In the genomic region with DNA sequence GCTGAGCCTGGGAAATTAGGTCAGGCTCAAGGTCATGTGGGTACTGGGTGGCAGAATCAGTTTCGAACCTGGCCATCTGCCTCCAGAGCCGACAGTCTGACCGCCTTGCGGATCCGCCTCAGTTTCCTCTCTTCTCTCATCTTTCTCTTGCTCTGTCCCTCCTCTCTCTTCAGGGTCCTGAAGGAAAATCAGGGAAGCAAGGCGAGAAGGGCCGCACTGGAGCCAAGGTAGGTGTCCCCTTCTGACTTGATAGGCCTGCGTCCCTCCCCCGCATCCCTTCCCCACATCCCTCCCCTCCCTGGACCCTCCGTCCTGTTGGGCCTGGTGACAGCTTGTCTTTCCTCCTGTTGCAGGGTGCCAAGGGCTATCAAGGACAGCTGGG, we compare ENCODE assay signal across 18 cellular contexts. TPM values are rescaled to one million over a fixed set of nuclear protein-coding genes. Genes with fewer than 3 reads are reported as not detected.
DNase-seq lines count a peak whose midpoint lies in the region; ATAC-seq and TF ChIP-seq lines count a peak whose summit lies in the region.
"Had no signal": no experiment of that assay in that cellular context is flagged by ENCODE, and none has a peak within 500 bp of the region (broad histone marks: within the 10 kb centered on the region; RNA-seq: fewer than 3 reads in every experiment).

No MANE protein-coding gene starts in this region.

- TF ChIP-seq CTCF in chondrocyte (IDR thresholded peaks at IDR 0.05), result no peak
- no peak for TF ChIP-seq CTCF in mucosa of descending colon (IDR thresholded peaks at IDR 0.05)
- TF ChIP-seq CTCF in vagina (IDR thresholded peaks at IDR 0.05), result no peak

- ATAC-seq in left cardiac atrium, result no peak
- no peak for ATAC-seq in Right ventricle myocardium inferior
- no peak for ATAC-seq in mucosa of descending colon
- ATAC-seq in stimulated activated memory B cell treated with anti-CD40 and anti-IgM and Interleukin-4, amounts not matched to agents 10 μg/mL and 1 μg/mL and 100 μg/mL, for 72 hours, result no peak
- ATAC-seq: T-cell had no signal

- H3K27ac Mint-ChIP-seq in chondrocyte (ENCODE audit: unreplicated experiment), result no peak overlapping the region
- H3K27ac Mint-ChIP-seq in stimulated activated memory B cell treated with anti-CD40 and anti-IgM and Interleukin-4, amounts not matched to agents 10 μg/mL and 1 μg/mL and 100 μg/mL, for 72 hours, result no peak overlapping the region
- H3K27ac Mint-ChIP-seq: activated CD4-positive, alpha-beta T cell treated with anti-CD3 and anti-CD28 coated beads, Interleukin-2, amount 10 ng/mL, durations not matched to agents 7 days and 5 days; activated T-helper 2 cell treated with anti-CD3 and anti-CD28 coated beads, Interferon-gamma antibody, Interleukin-2, Interleukin-4, amounts not matched to agents 10 μg/mL and 5 μg/mL and 100 μg/mL, durations not matched to agents 14 hours and 24 hours and 36 hours; T-cell had no signal

- H3K27me3 ChIP-seq in vagina, result no peaks in the 10 kb centered on the region

- H3K4me3 ChIP-seq in mucosa of descending colon, result no peak overlapping the region
- H3K4me3 ChIP-seq in vagina, result no peak overlapping the region

- no peak overlapping the region for H3K4me3 Mint-ChIP-seq in chondrocyte (ENCODE audit: unreplicated experiment)
- no peak overlapping the region for H3K4me3 Mint-ChIP-seq in stimulated activated memory B cell treated with anti-CD40 and anti-IgM and Interleukin-4, amounts not matched to agents 10 μg/mL and 1 μg/mL and 100 μg/mL, for 72 hours
- H3K4me3 Mint-ChIP-seq: activated CD4-positive, alpha-beta T cell treated with anti-CD3 and anti-CD28 coated beads, Interleukin-2, amount 10 ng/mL, durations not matched to agents 7 days and 5 days; neural crest cell; T-cell had no signal

- peak overlapping the region; percentile 68 for H3K27ac ChIP-seq in vagina
- H3K27ac ChIP-seq: C4-2B had no signal

- peaks cover 63% of the 10 kb centered on the region for H3K4me1 Mint-ChIP-seq in chondrocyte (ENCODE audit: low read depth)
- no peaks in the 10 kb centered on the region for H3K4me1 Mint-ChIP-seq in stimulated activated memory B cell treated with anti-CD40 and anti-IgM and Interleukin-4, amounts not matched to agents 10 μg/mL and 1 μg/mL and 100 μg/mL, for 72 hours
- H3K4me1 Mint-ChIP-seq: T-cell had no signal

- peaks cover 17% of the 10 kb centered on the region for H3K36me3 Mint-ChIP-seq in chondrocyte (ENCODE audit: low read depth)
- no peaks in the 10 kb centered on the region for H3K36me3 Mint-ChIP-seq in stimulated activated memory B cell treated with anti-CD40 and anti-IgM and Interleukin-4, amounts not matched to agents 10 μg/mL and 1 μg/mL and 100 μg/mL, for 72 hours
- H3K36me3 Mint-ChIP-seq: T-cell had no signal

- H3K27me3 Mint-ChIP-seq in chondrocyte (ENCODE audit: low read depth), result no peaks in the 10 kb centered on the region
- H3K27me3 Mint-ChIP-seq in stimulated activated memory B cell treated with anti-CD40 and anti-IgM and Interleukin-4, amounts not matched to agents 10 μg/mL and 1 μg/mL and 100 μg/mL, for 72 hours, result peaks cover 27% of the 10 kb centered on the region
- H3K27me3 Mint-ChIP-seq: activated CD4-positive, alpha-beta T cell treated with anti-CD3 and anti-CD28 coated beads, Interleukin-2, amount 10 ng/mL, durations not matched to agents 7 days and 5 days had no signal

- H3K36me3 ChIP-seq in mucosa of descending colon (ENCODE audit: low read depth) (no peaks in the 10 kb centered on the region), vagina (no peaks in the 10 kb centered on the region)

- H3K9me3 ChIP-seq in mucosa of descending colon (no peaks in the 10 kb centered on the region), vagina (no peaks in the 10 kb centered on the region)

- no peak for TF ChIP-seq POLR2A in vagina (IDR thresholded peaks at IDR 0.05)

- intact Hi-C loops in left cardiac atrium (cut with DNase I), result no loop called here
- intact Hi-C loops in Right ventricle myocardium inferior (cut with DNase I), result no loop called here
- intact Hi-C loops in mucosa of descending colon (cut with DNase I, micrococcal nuclease), result no loop called here
- intact Hi-C loops in vagina (cut with DNase I), result no loop called here

- no peaks in the 10 kb centered on the region for H3K9me3 Mint-ChIP-seq in chondrocyte (ENCODE audit: low read depth)
- H3K9me3 Mint-ChIP-seq in stimulated activated memory B cell treated with anti-CD40 and anti-IgM and Interleukin-4, amounts not matched to agents 10 μg/mL and 1 μg/mL and 100 μg/mL, for 72 hours, result peaks cover 7% of the 10 kb centered on the region
- H3K9me3 Mint-ChIP-seq: activated CD4-positive, alpha-beta T cell treated with anti-CD3 and anti-CD28 coated beads, Interleukin-2, amount 10 ng/mL, durations not matched to agents 7 days and 5 days; activated T-helper 2 cell treated with anti-CD3 and anti-CD28 coated beads, Interferon-gamma antibody, Interleukin-2, Interleukin-4, amounts not matched to agents 10 μg/mL and 5 μg/mL and 100 μg/mL, durations not matched to agents 14 hours and 24 hours and 36 hours; neural crest cell; T-cell had no signal

- DNase-seq in left cardiac atrium, result peak; percentile 17
- DNase-seq in Right ventricle myocardium inferior (ENCODE audit: missing footprints), result no peak
- DNase-seq in chondrocyte (ENCODE audit: low spot score), result peak; percentile 59
- peak in 2 of 3 donors; percentile 10 to 38 for DNase-seq in mucosa of descending colon
- DNase-seq in vagina (ENCODE audit: extremely low spot score in 2 of 2), result no peak
- no peak for DNase-seq in HuH-7.5 (ENCODE audit: low spot score)
- DNase-seq in DMS79 (lab: John Stamatoyannopoulos, UW), result no peak
- DNase-seq: activated CD4-positive, alpha-beta T cell treated with anti-CD3 and anti-CD28 coated beads, Interleukin-2, amount 10 ng/mL, durations not matched to agents 7 days and 5 days; midbrain had no signal

- H3K4me1 ChIP-seq in mucosa of descending colon (ENCODE audit: low read depth) (no peaks in the 10 kb centered on the region), vagina (peaks cover 37% of the 10 kb centered on the region)

RNA-seq across cellular contexts. Expression of a gene that starts 40.8 kb away (rescaled TPM):
- 1 to 10 TPM in 1 of 2 donors, under 1 TPM in 1; 0.71 to 4.8 TPM for total RNA-seq in left cardiac atrium
- 0.51 TPM for total RNA-seq in Right ventricle myocardium inferior
- total RNA-seq in chondrocyte, result not detected in 3 replicates
- total RNA-seq in mucosa of descending colon, result 1 to 10 TPM in 1 of 3 donors, not detected in 2; 2.8 TPM
- not detected for total RNA-seq in vagina
- total RNA-seq: activated CD4-positive, alpha-beta T cell treated with anti-CD3 and anti-CD28 coated beads, Interleukin-2, amount 10 ng/mL, durations not matched to agents 7 days and 5 days; activated T-helper 2 cell treated with anti-CD3 and anti-CD28 coated beads, Interferon-gamma antibody, Interleukin-2, Interleukin-4, amounts not matched to agents 10 μg/mL and 5 μg/mL and 100 μg/mL, durations not matched to agents 14 hours and 24 hours and 36 hours; bronchial epithelial cell; dermis microvascular lymphatic vessel endothelial cell; kidney epithelial cell; neural crest cell; pulmonary artery endothelial cell had no signal

RNA-seq across cellular contexts. Expression of a gene that starts 47.6 kb away (rescaled TPM):
- total RNA-seq in left cardiac atrium (1 to 10 TPM in 1 of 2 donors, not detected in 1; 1.6 TPM), Right ventricle myocardium inferior (not detected), chondrocyte (not detected in 3 replicates), mucosa of descending colon (1 to 10 TPM in 1 of 3 donors, not detected in 2; 1.0 TPM), vagina (not detected)
- total RNA-seq: activated CD4-positive, alpha-beta T cell treated with anti-CD3 and anti-CD28 coated beads, Interleukin-2, amount 10 ng/mL, durations not matched to agents 7 days and 5 days; activated T-helper 2 cell treated with anti-CD3 and anti-CD28 coated beads, Interferon-gamma antibody, Interleukin-2, Interleukin-4, amounts not matched to agents 10 μg/mL and 5 μg/mL and 100 μg/mL, durations not matched to agents 14 hours and 24 hours and 36 hours; bronchial epithelial cell; dermis microvascular lymphatic vessel endothelial cell; kidney epithelial cell; neural crest cell; pulmonary artery endothelial cell had no signal

Comparison
In these comparisons a context has a peak if more than half of its experiments do, and no peak if none do; other contexts are left out.
1. DNase-seq: peak in left cardiac atrium (single experiment), chondrocyte (single experiment) and mucosa of descending colon (2 of 3); none in Right ventricle myocardium inferior (single experiment), vagina (0 of 2), HuH-7.5 (single experiment) and DMS79 (single experiment).